Comparison of ENCODE assay signal across 28 cellular contexts in the genomic region with DNA sequence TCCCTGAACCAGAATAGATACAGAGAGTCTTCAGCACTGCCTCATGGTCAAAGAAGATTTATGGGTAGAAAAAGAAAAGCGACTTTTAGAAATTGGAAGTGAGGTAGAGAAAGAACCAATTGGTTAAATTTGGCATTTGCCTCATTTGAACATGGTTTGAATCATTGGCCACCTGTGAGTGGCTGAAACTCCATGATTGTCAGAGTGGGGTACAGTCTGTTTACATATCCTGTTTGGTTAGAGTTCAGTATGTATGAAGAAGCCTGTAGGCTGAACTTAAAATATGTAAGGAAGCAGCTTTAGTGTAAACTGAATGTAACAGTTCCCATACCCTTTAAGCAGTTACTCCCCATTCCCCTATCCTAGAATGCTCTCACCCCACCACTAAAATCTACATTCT.
"Had no signal": no experiment of that assay in that cellular context is flagged by ENCODE, and none has a peak within 500 bp of the region (broad histone marks: within the 10 kb centered on the region; RNA-seq: fewer than 3 reads in every experiment).

No MANE protein-coding gene starts in this region.

- DNase-seq: stimulated activated CD4-positive, alpha-beta T cell treated with anti-CD3 and anti-CD28 coated beads, Interleukin-2, amount 100 ng/mL, for 48 hours; stimulated activated CD4-positive, alpha-beta T cell treated with anti-CD3 and anti-CD28 coated beads, Interleukin-4, amount 100 ng/mL, for 1 hour; stimulated activated CD4-positive, alpha-beta T cell treated with anti-CD3 and anti-CD28 coated beads, Interleukin-4, amount 100 ng/mL, for 24 hours; stimulated activated CD4-positive, alpha-beta T cell treated with anti-CD3 and anti-CD28 coated beads, Interleukin-4, amount 100 ng/mL, for 4 hours; stimulated activated CD8-positive, alpha-beta memory T cell treated with anti-CD3 and anti-CD28 coated beads, Interleukin-4, amount 100 ng/mL, for 48 hours; stimulated activated naive B cell treated with anti-CD40 and anti-IgM and Interleukin-4, amounts not matched to agents 10 μg/mL and 1 μg/mL and 100 μg/mL, for 72 hours; stimulated activated naive CD4-positive, alpha-beta T cell; stimulated activated naive CD4-positive, alpha-beta T cell treated with Interleukin-2 at 50 U/mL for 16 hours; stimulated activated naive CD8-positive, alpha-beta T cell treated with anti-CD3 and anti-CD28 coated beads, Interleukin-15, amount 100 ng/mL, for 72 hours; stimulated activated naive CD8-positive, alpha-beta T cell treated with anti-CD3 and anti-CD28 coated beads, Interleukin-15, Interleukin-2, amounts not matched to agents 100 U/mL and 50 U/mL, for 24 hours; stomach; substantia nigra; testis; thyroid gland; tibial artery; transverse colon; trophoblast cell; upper lobe of left lung; upper lobe of right lung; uterus had no signal

- H3K36me3 ChIP-seq: stomach, suprapubic skin, thoracic aorta, thyroid gland, tibial artery, tibial nerve, transverse colon, upper lobe of left lung, upper lobe of right lung, uterus, vagina had no signal

- H3K9me3 ChIP-seq: stomach, suprapubic skin, testis, thoracic aorta, thyroid gland, tibial artery, tibial nerve, transverse colon, upper lobe of left lung, upper lobe of right lung, uterus, vagina had no signal

- H3K27me3 ChIP-seq: stomach, suprapubic skin, testis, thyroid gland, tibial artery, tibial nerve, transverse colon, upper lobe of left lung, upper lobe of right lung, uterus, vagina had no signal

- H3K9me3 Mint-ChIP-seq: stimulated activated memory B cell treated with anti-CD40 and anti-IgM and Interleukin-4, amounts not matched to agents 10 μg/mL and 1 μg/mL and 100 μg/mL, for 72 hours; stimulated activated naive CD8-positive, alpha-beta T cell treated with anti-CD3 and anti-CD28 coated beads, Interleukin-15, amount 100 ng/mL, for 72 hours; stimulated activated naive CD8-positive, alpha-beta T cell treated with anti-CD3 and anti-CD28 coated beads, Interleukin-15, Interleukin-2, amounts not matched to agents 100 ng/mL and 50 ng/mL, for 24 hours; type B pancreatic cell had no signal

- ATAC-seq: stimulated activated effector memory CD8-positive, alpha-beta T cell treated with anti-CD3 and anti-CD28 coated beads, Interleukin-12 subunit alpha, Interleukin-12 subunit beta, amount 100 ng/mL, for 72 hours; stimulated activated memory B cell treated with anti-CD40 and anti-IgM and Interleukin-4, amounts not matched to agents 10 μg/mL and 1 μg/mL and 100 μg/mL, for 72 hours; stimulated activated naive B cell treated with anti-CD40 and anti-IgM and Interleukin-4, amounts not matched to agents 10 μg/mL and 1 μg/mL and 100 μg/mL, for 72 hours; stimulated activated naive CD8-positive, alpha-beta T cell treated with anti-CD3 and anti-CD28 coated beads, Interleukin-15, amount 100 ng/mL, for 72 hours; stimulated activated naive CD8-positive, alpha-beta T cell treated with anti-CD3 and anti-CD28 coated beads, Interleukin-15, Interleukin-2, amounts not matched to agents 100 U/mL and 50 U/mL, for 24 hours; upper lobe of right lung had no signal

- H3K27me3 Mint-ChIP-seq: stimulated activated memory B cell treated with anti-CD40 and anti-IgM and Interleukin-4, amounts not matched to agents 10 μg/mL and 1 μg/mL and 100 μg/mL, for 72 hours; stimulated activated naive B cell treated with anti-CD40 and anti-IgM and Interleukin-4, amounts not matched to agents 10 μg/mL and 1 μg/mL and 100 μg/mL, for 72 hours; stimulated activated naive CD8-positive, alpha-beta T cell treated with anti-CD3 and anti-CD28 coated beads, Interleukin-15, amount 100 ng/mL, for 72 hours; type B pancreatic cell had no signal

- H3K4me3 Mint-ChIP-seq: stimulated activated effector memory CD8-positive, alpha-beta T cell treated with anti-CD3 and anti-CD28 coated beads, Interleukin-12 subunit alpha, Interleukin-12 subunit beta, amount 100 ng/mL, for 72 hours; stimulated activated memory B cell treated with anti-CD40 and anti-IgM and Interleukin-4, amounts not matched to agents 10 μg/mL and 1 μg/mL and 100 μg/mL, for 72 hours; stimulated activated naive B cell treated with anti-CD40 and anti-IgM and Interleukin-4, amounts not matched to agents 10 μg/mL and 1 μg/mL and 100 μg/mL, for 72 hours; stimulated activated naive CD8-positive, alpha-beta T cell treated with anti-CD3 and anti-CD28 coated beads, Interleukin-15, amount 100 ng/mL, for 72 hours; stimulated activated naive CD8-positive, alpha-beta T cell treated with anti-CD3 and anti-CD28 coated beads, Interleukin-15, Interleukin-2, amounts not matched to agents 100 ng/mL and 50 ng/mL, for 24 hours; type B pancreatic cell had no signal

- H3K27ac ChIP-seq: stomach, suprapubic skin, testis, thoracic aorta, thyroid gland, tibial artery, tibial nerve, transverse colon, upper lobe of left lung, upper lobe of right lung, uterus, vagina had no signal

- H3K4me1 ChIP-seq: stomach, suprapubic skin, testis, thyroid gland, tibial artery, tibial nerve, transverse colon, upper lobe of left lung, upper lobe of right lung, uterus, vagina had no signal

- H3K4me3 ChIP-seq: stomach, suprapubic skin, testis, thoracic aorta, thyroid gland, tibial artery, tibial nerve, transverse colon, upper lobe of left lung, upper lobe of right lung, uterus, vagina had no signal

- H3K4me1 Mint-ChIP-seq: stimulated activated effector memory CD8-positive, alpha-beta T cell treated with anti-CD3 and anti-CD28 coated beads, Interleukin-12 subunit alpha, Interleukin-12 subunit beta, amount 100 ng/mL, for 72 hours; stimulated activated memory B cell treated with anti-CD40 and anti-IgM and Interleukin-4, amounts not matched to agents 10 μg/mL and 1 μg/mL and 100 μg/mL, for 72 hours; stimulated activated naive B cell treated with anti-CD40 and anti-IgM and Interleukin-4, amounts not matched to agents 10 μg/mL and 1 μg/mL and 100 μg/mL, for 72 hours; stimulated activated naive CD8-positive, alpha-beta T cell treated with anti-CD3 and anti-CD28 coated beads, Interleukin-15, amount 100 ng/mL, for 72 hours had no signal

- H3K27ac Mint-ChIP-seq: stimulated activated effector memory CD8-positive, alpha-beta T cell treated with anti-CD3 and anti-CD28 coated beads, Interleukin-12 subunit alpha, Interleukin-12 subunit beta, amount 100 ng/mL, for 72 hours; stimulated activated memory B cell treated with anti-CD40 and anti-IgM and Interleukin-4, amounts not matched to agents 10 μg/mL and 1 μg/mL and 100 μg/mL, for 72 hours; stimulated activated naive B cell treated with anti-CD40 and anti-IgM and Interleukin-4, amounts not matched to agents 10 μg/mL and 1 μg/mL and 100 μg/mL, for 72 hours; stimulated activated naive CD8-positive, alpha-beta T cell treated with anti-CD3 and anti-CD28 coated beads, Interleukin-15, amount 100 ng/mL, for 72 hours; stimulated activated naive CD8-positive, alpha-beta T cell treated with anti-CD3 and anti-CD28 coated beads, Interleukin-15, Interleukin-2, amounts not matched to agents 100 ng/mL and 50 ng/mL, for 24 hours; type B pancreatic cell had no signal

- H3K36me3 Mint-ChIP-seq: stimulated activated effector memory CD8-positive, alpha-beta T cell treated with anti-CD3 and anti-CD28 coated beads, Interleukin-12 subunit alpha, Interleukin-12 subunit beta, amount 100 ng/mL, for 72 hours; stimulated activated memory B cell treated with anti-CD40 and anti-IgM and Interleukin-4, amounts not matched to agents 10 μg/mL and 1 μg/mL and 100 μg/mL, for 72 hours; stimulated activated naive B cell treated with anti-CD40 and anti-IgM and Interleukin-4, amounts not matched to agents 10 μg/mL and 1 μg/mL and 100 μg/mL, for 72 hours; type B pancreatic cell had no signal
